Comparison of ENCODE assay signal across 23 cellular contexts in the genomic region with DNA sequence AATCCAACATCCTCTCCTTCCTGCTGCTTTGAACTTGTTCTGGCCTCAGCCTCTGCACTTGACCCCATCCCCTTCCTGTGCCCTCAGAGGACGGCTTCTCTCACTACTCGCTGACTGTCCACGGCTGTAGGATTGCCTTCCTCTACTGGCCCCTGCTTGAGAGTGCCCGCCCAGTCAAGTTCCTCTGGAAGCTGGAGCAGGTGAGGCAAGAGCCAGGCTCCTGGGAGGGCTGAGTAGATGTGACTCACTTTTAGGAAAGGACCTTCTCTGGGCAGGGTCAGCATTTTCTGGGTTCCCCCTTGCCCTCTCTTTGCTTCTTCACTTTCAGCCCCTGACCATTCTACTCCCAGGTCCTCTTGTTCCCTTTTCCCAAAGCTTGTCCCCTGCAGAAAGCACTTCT. TPM values are rescaled to one million over a fixed set of nuclear protein-coding genes. Genes with fewer than 3 reads are reported as not detected.
"Had no signal": no experiment of that assay in that cellular context is flagged by ENCODE, and none has a peak within 500 bp of the region (broad histone marks: within the 10 kb centered on the region; RNA-seq: fewer than 3 reads in every experiment).

No MANE protein-coding gene starts in this region.

- ATAC-seq: gastroesophageal sphincter; naive thymus-derived CD4-positive, alpha-beta T cell; psoas muscle; sciatic nerve had no signal

- H3K27me3 ChIP-seq: esophagus squamous epithelium, gastroesophageal sphincter, tibial artery, upper lobe of left lung had no signal

- DNase-seq: caudate nucleus; effector CD4-positive, alpha-beta T cell; esophagus squamous epithelium; foreskin fibroblast; glutamatergic neuron; left ventricle myocardium inferior; naive thymus-derived CD4-positive, alpha-beta T cell; nephron progenitor cell; psoas muscle; retina; stimulated activated CD4-positive, alpha-beta T cell treated with anti-CD3 and anti-CD28 coated beads, Interleukin-2, amount 100 ng/mL, for 24 hours; stimulated activated CD4-positive, alpha-beta T cell treated with anti-CD3 and anti-CD28 coated beads, Interleukin-4, amount 100 ng/mL, for 4 hours; stimulated activated naive CD4-positive, alpha-beta T cell; tibial artery had no signal

- H3K27me3 Mint-ChIP-seq: naive thymus-derived CD4-positive, alpha-beta T cell had no signal

- H3K4me1 ChIP-seq: esophagus squamous epithelium, gastroesophageal sphincter, left ventricle myocardium inferior, psoas muscle, tibial artery, upper lobe of left lung had no signal

- H3K27ac Mint-ChIP-seq: nephron progenitor cell had no signal

- H3K4me3 ChIP-seq: coronary artery, esophagus squamous epithelium, gastroesophageal sphincter, left ventricle myocardium inferior, psoas muscle, tibial artery, upper lobe of left lung had no signal

- H3K9me3 ChIP-seq: esophagus squamous epithelium, gastroesophageal sphincter, left ventricle myocardium inferior, psoas muscle, tibial artery, upper lobe of left lung had no signal

- H3K27ac ChIP-seq: coronary artery, esophagus squamous epithelium, gastroesophageal sphincter, left ventricle myocardium inferior, psoas muscle, tibial artery, upper lobe of left lung had no signal

- H3K9me3 Mint-ChIP-seq: nephron progenitor cell had no signal

- H3K4me3 Mint-ChIP-seq: naive thymus-derived CD4-positive, alpha-beta T cell; nephron progenitor cell had no signal

RNA-seq across cellular contexts. Expression of a gene that starts 9.2 kb away (rescaled TPM):
- total RNA-seq: epithelial cell of proximal tubule, lung microvascular endothelial cell, mononuclear cell, skeletal muscle tissue had no signal
- polyA plus RNA-seq: keratinocyte; naive thymus-derived CD4-positive, alpha-beta T cell had no signal
